ENCODE assay signal across 12 cellular contexts in the genomic region with DNA sequence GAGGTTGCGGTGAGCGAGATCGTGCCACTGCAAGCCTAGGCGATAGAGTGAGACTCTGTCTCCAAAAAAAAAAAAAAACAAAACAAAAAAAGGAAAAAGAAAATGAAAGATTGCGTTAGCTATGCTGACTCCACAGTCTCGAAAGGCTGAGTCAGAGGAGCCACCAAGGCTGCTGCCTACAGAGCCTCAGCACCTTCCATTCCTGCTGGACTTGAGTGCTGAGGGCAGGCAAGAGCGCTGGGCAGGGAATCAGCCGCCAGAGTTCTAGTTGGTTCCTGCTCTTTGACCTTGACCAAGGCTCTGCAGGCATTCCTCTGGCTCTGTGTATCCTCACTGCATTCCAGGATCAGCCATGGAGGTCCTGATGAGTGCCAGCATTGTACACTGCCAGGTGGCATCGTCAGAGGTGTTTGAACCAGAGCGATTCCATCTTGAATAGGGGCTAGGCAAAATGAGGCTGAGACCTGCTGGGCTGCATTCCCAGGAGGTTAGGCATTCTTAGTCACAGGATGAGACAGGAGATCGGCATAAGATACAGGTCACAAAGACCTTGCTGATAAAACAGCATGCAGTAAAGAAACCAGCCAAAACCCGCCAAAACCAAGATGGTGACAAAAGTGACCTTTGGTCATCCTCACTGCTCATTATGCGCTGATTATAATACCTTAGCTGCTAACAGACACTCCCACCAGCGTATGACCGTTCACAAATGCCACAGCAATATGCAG. TPM values are rescaled to one million over a fixed set of nuclear protein-coding genes. Genes with fewer than 3 reads are reported as not detected.
A peak's percentile ranks its signal among the peaks of the same experiment; 100 is the strongest.
DNase-seq lines count a peak whose midpoint lies in the region; ATAC-seq, FAIRE-seq and TF ChIP-seq lines count a peak whose summit lies in the region.
"Had no signal": no experiment of that assay in that cellular context is flagged by ENCODE, and none has a peak within 500 bp of the region (broad histone marks: within the 10 kb centered on the region; RNA-seq: fewer than 3 reads in every experiment).

No MANE protein-coding gene starts in this region.

- no peak overlapping the region for H3K4me3 Mint-ChIP-seq in activated CD8-positive, alpha-beta memory T cell treated with anti-CD3 and anti-CD28 coated beads, Interleukin-2, amount 10 ng/mL, durations not matched to agents 7 days and 5 days
- H3K4me3 Mint-ChIP-seq: immature natural killer cell had no signal

- H3K9me3 Mint-ChIP-seq in activated CD8-positive, alpha-beta memory T cell treated with anti-CD3 and anti-CD28 coated beads, Interleukin-2, amount 10 ng/mL, durations not matched to agents 7 days and 5 days (ENCODE audit: low read depth) = no peaks in the 10 kb centered on the region
- H3K9me3 Mint-ChIP-seq: immature natural killer cell had no signal

- TF ChIP-seq CTCF in foreskin keratinocyte (conservative IDR thresholded peaks at IDR 0.05) = no peak

- no peak for ATAC-seq in right cardiac atrium
- no peak for ATAC-seq in Right ventricle myocardium superior (ENCODE audit: poor library complexity)
- ATAC-seq in foreskin keratinocyte = peak; percentile 84
- ATAC-seq in activated CD8-positive, alpha-beta memory T cell treated with anti-CD3 and anti-CD28 coated beads, Interleukin-2, amount 10 ng/mL, durations not matched to agents 7 days and 5 days = no peak
- no peak for ATAC-seq in HG02970 (IDR thresholded peaks at IDR 0.05; ENCODE audit: low FRiP score, unreplicated experiment)

- CTCF ChIA-PET in activated CD8-positive, alpha-beta memory T cell treated with anti-CD3 and anti-CD28 coated beads, Interleukin-2, amount 10 ng/mL, durations not matched to agents 7 days and 5 days (lab: Charles Lee) = interaction anchor here (0.8 kb wide), 1 partner anchor 9 kb away, joined by 3 read pairs; no protein-coding TSS in a partner anchor

- peaks cover 20% of the 10 kb centered on the region for H3K27me3 Mint-ChIP-seq in activated CD8-positive, alpha-beta memory T cell treated with anti-CD3 and anti-CD28 coated beads, Interleukin-2, amount 10 ng/mL, durations not matched to agents 7 days and 5 days

- H3K27ac Mint-ChIP-seq in activated CD8-positive, alpha-beta memory T cell treated with anti-CD3 and anti-CD28 coated beads, Interleukin-2, amount 10 ng/mL, durations not matched to agents 7 days and 5 days = no peak overlapping the region
- H3K27ac Mint-ChIP-seq: CD4-positive, CD25-positive, alpha-beta regulatory T cell; IgD-negative memory B cell; immature natural killer cell had no signal

- H3K4me3 ChIP-seq in right cardiac atrium (ENCODE audit: low read length) = no peak overlapping the region

- no peaks in the 10 kb centered on the region for H3K36me3 Mint-ChIP-seq in activated CD8-positive, alpha-beta memory T cell treated with anti-CD3 and anti-CD28 coated beads, Interleukin-2, amount 10 ng/mL, durations not matched to agents 7 days and 5 days
- H3K36me3 Mint-ChIP-seq: CD4-positive, CD25-positive, alpha-beta regulatory T cell; immature natural killer cell had no signal

- H3K27ac ChIP-seq in right cardiac atrium (ENCODE audit: low read length) (no peak overlapping the region), foreskin keratinocyte (peak overlapping the region; percentile 94)

- H3K4me1 Mint-ChIP-seq in activated CD8-positive, alpha-beta memory T cell treated with anti-CD3 and anti-CD28 coated beads, Interleukin-2, amount 10 ng/mL, durations not matched to agents 7 days and 5 days = peaks cover 17% of the 10 kb centered on the region
- H3K4me1 Mint-ChIP-seq: immature natural killer cell had no signal

- 82% methylated on average over 15 of the region's 15 CpGs for WGBS in right cardiac atrium

- no peak for FAIRE-seq in urothelium cell line (lab: Jason Lieb, UNC)

- H3K4me1 ChIP-seq in right cardiac atrium (ENCODE audit: control insufficient read depth, insufficient read depth, low read length) = no peaks in the 10 kb centered on the region
- peaks cover 29% of the 10 kb centered on the region for H3K4me1 ChIP-seq in foreskin keratinocyte

- DNase-seq in right cardiac atrium = peak in 2 of 3 donors; percentile 17 to 52
- DNase-seq in Right ventricle myocardium superior = no peak
- peak; percentile 32 for DNase-seq in T1000 (lab: John Stamatoyannopoulos, UW)
- DNase-seq in foreskin keratinocyte = peak; percentile 97 to 99
- DNase-seq in urothelium cell line (ENCODE audit: low spot score) = peak; percentile 62
- DNase-seq in ecto neural progenitor cell (ENCODE audit: low spot score) = no peak
- no peak for DNase-seq in activated CD8-positive, alpha-beta memory T cell treated with anti-CD3 and anti-CD28 coated beads, Interleukin-2, amount 10 ng/mL, durations not matched to agents 7 days and 5 days
- DNase-seq: aorta; CD4-positive, CD25-positive, alpha-beta regulatory T cell; immature natural killer cell had no signal

- no peaks in the 10 kb centered on the region for H3K9me3 ChIP-seq in right cardiac atrium (ENCODE audit: control insufficient read depth, low read length)

- intact Hi-C loops in right cardiac atrium (cut with DNase I) = no loop called here
- intact Hi-C loops in Right ventricle myocardium superior (cut with DNase I) = no loop called here

- H3K27me3 ChIP-seq in right cardiac atrium (ENCODE audit: control insufficient read depth, insufficient read depth) = no peaks in the 10 kb centered on the region
- no peaks in the 10 kb centered on the region for H3K27me3 ChIP-seq in foreskin keratinocyte

RNA-seq across cellular contexts. Expression of gene MESP2, which starts 5.9 kb away (rescaled TPM):
- under 1 TPM in 3 of 4 donors, not detected in 1; 0.29 to 0.34 (median 0.29) TPM for total RNA-seq in right cardiac atrium
- polyA plus RNA-seq in right cardiac atrium = 0.61 TPM
- total RNA-seq in Right ventricle myocardium superior = 0.13 TPM
- 0.88 and 1.3 TPM in 2 replicates for total RNA-seq in foreskin keratinocyte
- 1.2 TPM in 2 replicates for polyA plus RNA-seq in foreskin keratinocyte
- total RNA-seq in activated CD8-positive, alpha-beta memory T cell treated with anti-CD3 and anti-CD28 coated beads, Interleukin-2, amount 10 ng/mL, durations not matched to agents 7 days and 5 days = not detected
- total RNA-seq: aorta; CD4-positive, CD25-positive, alpha-beta regulatory T cell had no signal
- polyA plus RNA-seq: CD4-positive, CD25-positive, alpha-beta regulatory T cell; IgD-negative memory B cell; immature natural killer cell had no signal

RNA-seq across cellular contexts. Expression of gene MESP1, which starts 31.0 kb away (rescaled TPM):
- total RNA-seq in right cardiac atrium = 1 to 10 TPM; 3.4 to 8.3 (median 7.7) TPM
- polyA plus RNA-seq in right cardiac atrium = 5.7 TPM
- 11.6 TPM for total RNA-seq in Right ventricle myocardium superior
- 0.11 and 0.14 TPM in 2 replicates for total RNA-seq in foreskin keratinocyte
- polyA plus RNA-seq in foreskin keratinocyte = 0.47 and 0.63 TPM in 2 replicates
- total RNA-seq in activated CD8-positive, alpha-beta memory T cell treated with anti-CD3 and anti-CD28 coated beads, Interleukin-2, amount 10 ng/mL, durations not matched to agents 7 days and 5 days = 1 to 10 TPM; 3.1 to 5.1 TPM

RNA-seq across cellular contexts. Expression of gene ANPEP, which starts 32.6 kb away (rescaled TPM):
- 10 to 100 TPM in 3 of 4 donors, 1 to 10 TPM in 1; 8.9 to 16.3 (median 12.1) TPM for total RNA-seq in right cardiac atrium
- polyA plus RNA-seq in right cardiac atrium = 8.8 TPM
- 6.6 TPM for total RNA-seq in Right ventricle myocardium superior
- 42.1 and 90.9 TPM in 2 replicates for total RNA-seq in foreskin keratinocyte
- polyA plus RNA-seq in foreskin keratinocyte = 37.0 and 78.2 TPM in 2 replicates
- under 1 TPM; 0.68 to 0.76 TPM for total RNA-seq in activated CD8-positive, alpha-beta memory T cell treated with anti-CD3 and anti-CD28 coated beads, Interleukin-2, amount 10 ng/mL, durations not matched to agents 7 days and 5 days

Comparison
In these comparisons a context has a peak if more than half of its experiments do, and no peak if none do; other contexts are left out.
1. DNase-seq: peak in right cardiac atrium (2 of 3), T1000 (single experiment), foreskin keratinocyte (2 of 2) and urothelium cell line (single experiment); none in Right ventricle myocardium superior (single experiment), ecto neural progenitor cell (single experiment) and activated CD8-positive, alpha-beta memory T cell treated with anti-CD3 and anti-CD28 coated beads, Interleukin-2, amount 10 ng/mL, durations not matched to agents 7 days and 5 days (single experiment).